27 cellular contexts compared by ENCODE assay signal in the genomic region with DNA sequence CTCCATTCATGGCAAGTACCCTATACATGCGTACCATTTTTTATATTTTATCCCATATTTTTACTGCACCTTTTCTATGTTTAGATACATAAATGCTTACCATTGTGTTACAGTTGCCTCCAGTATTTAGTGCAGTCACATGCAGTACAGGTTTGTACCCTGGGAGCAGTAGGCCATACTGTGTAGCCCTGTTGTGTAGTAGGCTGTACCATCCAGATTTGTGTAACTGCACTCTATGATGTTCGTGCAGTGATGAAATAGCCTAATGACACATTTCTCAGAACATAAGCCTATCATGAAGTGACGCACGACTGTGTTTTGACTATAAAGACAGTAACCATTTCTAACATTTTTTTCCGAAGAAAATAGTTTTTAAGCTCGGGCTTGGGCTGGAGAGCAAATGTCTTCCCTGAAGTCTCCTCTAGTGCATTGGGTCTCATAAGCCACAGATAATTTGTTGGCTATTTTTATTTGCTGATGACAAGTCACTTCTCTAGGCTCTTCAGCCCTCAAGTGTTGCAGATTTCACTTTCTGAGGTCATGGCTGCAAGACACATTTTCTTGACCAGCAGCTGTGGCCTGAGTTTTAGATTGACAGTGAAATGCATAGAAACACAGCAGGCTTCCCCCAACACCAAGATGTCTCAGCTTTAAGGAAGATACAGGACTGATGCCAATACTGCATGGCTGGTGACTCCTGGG. TPM values are rescaled to one million over a fixed set of nuclear protein-coding genes. Genes with fewer than 3 reads are reported as not detected.
"Had no signal": no experiment of that assay in that cellular context is flagged by ENCODE, and none has a peak within 500 bp of the region (broad histone marks: within the 10 kb centered on the region; RNA-seq: fewer than 3 reads in every experiment).

No MANE protein-coding gene starts in this region.

- H3K4me2 ChIP-seq: hepatocyte had no signal

- H3K9me3 Mint-ChIP-seq: activated naive CD4-positive, alpha-beta T cell treated with anti-CD3 and anti-CD28 coated beads, Interleukin-2, amount 10 ng/mL, durations not matched to agents 7 days and 5 days; activated naive CD8-positive, alpha-beta T cell treated with anti-CD3 and anti-CD28 coated beads, Interleukin-2, amount 10 ng/mL, durations not matched to agents 7 days and 5 days; dendritic cell treated with granulocyte-macrophage colony-stimulating factor and Interleukin-4, amounts not matched to agents 40 ng/mL and 50 ng/mL, for 4 days had no signal

- H3K4me1 Mint-ChIP-seq: activated naive CD4-positive, alpha-beta T cell treated with anti-CD3 and anti-CD28 coated beads, Interleukin-2, amount 10 ng/mL, durations not matched to agents 7 days and 5 days; activated naive CD8-positive, alpha-beta T cell treated with anti-CD3 and anti-CD28 coated beads, Interleukin-2, amount 10 ng/mL, durations not matched to agents 7 days and 5 days had no signal

- H3K27ac ChIP-seq: ascending aorta, brain microvascular endothelial cell, esophagus muscularis mucosa, hepatocyte, neutrophil, ovary, spleen, tibial nerve, VCaP had no signal

- H3K27me3 Mint-ChIP-seq: activated naive CD4-positive, alpha-beta T cell treated with anti-CD3 and anti-CD28 coated beads, Interleukin-2, amount 10 ng/mL, durations not matched to agents 7 days and 5 days; activated naive CD8-positive, alpha-beta T cell treated with anti-CD3 and anti-CD28 coated beads, Interleukin-2, amount 10 ng/mL, durations not matched to agents 7 days and 5 days; natural killer cell treated with Interleukin-12 subunit alpha and Interleukin-12 subunit beta and Interleukin-15 and Interleukin-18, amount 100 ng/mL, for 72 hours; progenitor cell of endocrine pancreas had no signal

- H3K4me3 ChIP-seq: ascending aorta, esophagus muscularis mucosa, hepatocyte, ovary, spleen, tibial nerve had no signal

- H3K27ac Mint-ChIP-seq: activated naive CD4-positive, alpha-beta T cell treated with anti-CD3 and anti-CD28 coated beads, Interleukin-2, amount 10 ng/mL, durations not matched to agents 7 days and 5 days; activated naive CD8-positive, alpha-beta T cell treated with anti-CD3 and anti-CD28 coated beads, Interleukin-2, amount 10 ng/mL, durations not matched to agents 7 days and 5 days; dendritic cell treated with granulocyte-macrophage colony-stimulating factor and Interleukin-4, amounts not matched to agents 40 ng/mL and 50 ng/mL, for 4 days; memory B cell; natural killer cell treated with Interleukin-12 subunit alpha and Interleukin-12 subunit beta and Interleukin-15 and Interleukin-18, amount 100 ng/mL, for 72 hours; progenitor cell of endocrine pancreas had no signal

- H3K27me3 ChIP-seq: ascending aorta, brain microvascular endothelial cell, esophagus muscularis mucosa, hepatocyte, neutrophil, ovary, spleen, tibial nerve had no signal

- H3K36me3 ChIP-seq: brain microvascular endothelial cell, neutrophil, ovary had no signal

- ATAC-seq: activated CD4-positive, CD25-positive, alpha-beta regulatory T cell treated with anti-CD3 and anti-CD28 coated beads, Interleukin-2, amount 50 U/mL, for 24 hours; natural killer cell treated with Interleukin-12 subunit alpha and Interleukin-12 subunit beta and Interleukin-15 and Interleukin-18, amount 100 ng/mL, for 72 hours had no signal

- H3K36me3 Mint-ChIP-seq: activated naive CD4-positive, alpha-beta T cell treated with anti-CD3 and anti-CD28 coated beads, Interleukin-2, amount 10 ng/mL, durations not matched to agents 7 days and 5 days; activated naive CD8-positive, alpha-beta T cell treated with anti-CD3 and anti-CD28 coated beads, Interleukin-2, amount 10 ng/mL, durations not matched to agents 7 days and 5 days; memory B cell; natural killer cell treated with Interleukin-12 subunit alpha and Interleukin-12 subunit beta and Interleukin-15 and Interleukin-18, amount 100 ng/mL, for 72 hours had no signal

- DNase-seq: activated CD4-positive, alpha-beta T cell treated with anti-CD3 and anti-CD28 coated beads for 48 hours; activated CD4-positive, alpha-beta T cell treated with anti-CD3 and anti-CD28 coated beads, Interleukin-2, amount 50 U/mL, for 48 hours; activated CD8-positive, alpha-beta memory T cell treated with anti-CD3 and anti-CD28 coated beads for 24 hours; activated effector memory CD4-positive, alpha-beta T cell treated with anti-CD3 and anti-CD28 coated beads, Interleukin-2, amount 50 U/mL, for 16 hours; activated naive CD4-positive, alpha-beta T cell treated with anti-CD3 and anti-CD28 coated beads, Interleukin-2, amount 10 ng/mL, durations not matched to agents 7 days and 5 days; activated naive CD8-positive, alpha-beta T cell treated with anti-CD3 and anti-CD28 coated beads, Interleukin-2, amount 10 ng/mL, durations not matched to agents 7 days and 5 days; brain microvascular endothelial cell; central memory CD4-positive, alpha-beta T cell; foreskin melanocyte; islet precursor cell; ovary; spleen; stimulated activated CD4-positive, alpha-beta T cell treated with anti-CD3 and anti-CD28 coated beads, Interleukin-2, amount 100 ng/mL, for 48 hours; stimulated activated naive CD4-positive, alpha-beta T cell treated with Interleukin-2 at 50 U/mL for 16 hours had no signal

- H3K9me3 ChIP-seq: ascending aorta, esophagus muscularis mucosa, neutrophil, ovary, spleen, tibial nerve had no signal

- H3K4me3 Mint-ChIP-seq: activated naive CD4-positive, alpha-beta T cell treated with anti-CD3 and anti-CD28 coated beads, Interleukin-2, amount 10 ng/mL, durations not matched to agents 7 days and 5 days; activated naive CD8-positive, alpha-beta T cell treated with anti-CD3 and anti-CD28 coated beads, Interleukin-2, amount 10 ng/mL, durations not matched to agents 7 days and 5 days; dendritic cell treated with granulocyte-macrophage colony-stimulating factor and Interleukin-4, amounts not matched to agents 40 ng/mL and 50 ng/mL, for 4 days; memory B cell; natural killer cell treated with Interleukin-12 subunit alpha and Interleukin-12 subunit beta and Interleukin-15 and Interleukin-18, amount 100 ng/mL, for 72 hours had no signal

- H2AFZ ChIP-seq: hepatocyte had no signal

RNA-seq across cellular contexts. Expression of a gene that starts 26.8 kb away (rescaled TPM):
- total RNA-seq: T-helper 1 cell treated with Interleukin-12 subunit alpha and Interleukin-12 subunit beta and Interleukin-4 antibody, amounts not matched to agents 30 ng/mL and 1 ng/mL, for 36 hours had no signal

RNA-seq across cellular contexts. Expression of a gene that starts 30.7 kb away (rescaled TPM):
- total RNA-seq: activated naive CD8-positive, alpha-beta T cell treated with anti-CD3 and anti-CD28 coated beads, Interleukin-2, amount 10 ng/mL, durations not matched to agents 7 days and 5 days; glomerular endothelial cell; natural killer cell treated with Interleukin-12 subunit alpha and Interleukin-12 subunit beta and Interleukin-15 and Interleukin-18, amount 100 ng/mL, for 72 hours; progenitor cell of endocrine pancreas; T-helper 1 cell treated with Interleukin-12 subunit alpha and Interleukin-12 subunit beta and Interleukin-4 antibody, amounts not matched to agents 30 ng/mL and 1 ng/mL, for 36 hours had no signal
